Comparison of ENCODE assay signal across 10 cellular contexts in genomic region chr7:26705567-26705966, GRCh38.
DNase-seq lines count a peak whose midpoint lies in the region; ATAC-seq and TF ChIP-seq lines count a peak whose summit lies in the region.
"Had no signal": no experiment of that assay in that cellular context is flagged by ENCODE, and none has a peak within 500 bp of the region (broad histone marks: within the 10 kb centered on the region; RNA-seq: fewer than 3 reads in every experiment).

No MANE protein-coding gene starts in this region.

- peak; percentile 97 for DNase-seq in GM23248
- DNase-seq in NCI-H2196 treated with DMSO at 0.1 percent for 48 hours (lab: John Stamatoyannopoulos, UW; ENCODE audit: unreplicated experiment), result peak; percentile 41
- peak; percentile 82 for DNase-seq in epithelial cell of esophagus (ENCODE audit: low read depth)
- DNase-seq in sciatic nerve (ENCODE audit: low spot score), result no peak
- DNase-seq in GM20000 (ENCODE audit: low spot score), result no peak
- DNase-seq: Peyer's patch had no signal

- peaks cover 21% of the 10 kb centered on the region for H3K4me1 ChIP-seq in GM23248 (ENCODE audit: insufficient read depth)
- H3K4me1 ChIP-seq: Peyer's patch had no signal

- peak overlapping the region; percentile 64 for H3K4me2 ChIP-seq in GM23248 (ENCODE audit: unreplicated experiment)

- peaks cover 8% of the 10 kb centered on the region; the same call in 1 of the 2 replicates for H3F3A ChIP-seq in GM23248 (ENCODE audit: insufficient read depth)

- peak overlapping the region; percentile 31; the same call in 1 of the 2 replicates for H3K4me3 ChIP-seq in GM23248
- H3K4me3 ChIP-seq in epithelial cell of esophagus (ENCODE audit: low read length), result no peak overlapping the region
- H3K4me3 ChIP-seq: Peyer's patch had no signal

- no peaks in the 10 kb centered on the region for H3K36me3 ChIP-seq in GM23248 (ENCODE audit: low read depth)

- ATAC-seq in sciatic nerve, result peak; percentile 62
- no peak for ATAC-seq in HG03159 (IDR thresholded peaks at IDR 0.05; ENCODE audit: unreplicated experiment)
- ATAC-seq in GM19328 (IDR thresholded peaks at IDR 0.05; ENCODE audit: unreplicated experiment), result no peak
- no peak for ATAC-seq in GM21447 (IDR thresholded peaks at IDR 0.05; ENCODE audit: unreplicated experiment)

- no peaks in the 10 kb centered on the region for H3K9me2 ChIP-seq in GM23248 (ENCODE audit: insufficient read depth)

- intact Hi-C loops in sciatic nerve (cut with DNase I), result no loop called here

- 15% methylated on average over 2 of the region's 2 CpGs for WGBS in GM23248 (ENCODE audit: low coverage in 1 of 2, low lambda C conversion rate in 2 of 2, missing lambda C conversion rate in 2 of 2), 2 experiments

- H4K20me1 ChIP-seq in GM23248 (ENCODE audit: insufficient read depth), result no peaks in the 10 kb centered on the region

- no peak overlapping the region for H3K9ac ChIP-seq in GM23248

- TF ChIP-seq CTCF in epithelial cell of esophagus (IDR thresholded peaks at IDR 0.05; ENCODE audit: insufficient read depth, low read depth, low read length, missing control alignments) (no peak), GM20000 (IDR thresholded peaks at IDR 0.05; ENCODE audit: extremely low read depth, missing control alignments) (no peak)

- H3K27ac ChIP-seq in GM23248, result peak overlapping the region; percentile 4; the same call in 1 of the 2 replicates
- H3K27ac ChIP-seq: neutrophil, Peyer's patch had no signal

- H3K27me3 ChIP-seq in GM23248 (replicated peaks; ENCODE audit: insufficient read depth), result no peaks in the 10 kb centered on the region
- H3K27me3 ChIP-seq: neutrophil, Peyer's patch had no signal

- in situ Hi-C loops in GM23248 (cut with MboI), result no loop called here

- no peak overlapping the region for H2AFZ ChIP-seq in GM23248

- H3K79me2 ChIP-seq in GM23248 (ENCODE audit: insufficient read depth), result no peaks in the 10 kb centered on the region

- H3K9me3 ChIP-seq in GM23248 (ENCODE audit: low read depth), result no peaks in the 10 kb centered on the region
- H3K9me3 ChIP-seq: neutrophil, Peyer's patch had no signal

Comparison
In these comparisons a context has a peak if more than half of its experiments do, and no peak if none do; other contexts are left out.
1. DNase-seq: peak in GM23248 (single experiment), NCI-H2196 treated with DMSO at 0.1 percent for 48 hours (single experiment) and epithelial cell of esophagus (single experiment); none in sciatic nerve (single experiment) and GM20000 (single experiment).